ENCODE assay signal across 1 cellular context in genomic region chr2:113314658-113315057, GRCh38. TPM values are rescaled to one million over a fixed set of nuclear protein-coding genes. Genes with fewer than 3 reads are reported as not detected.
"Had no signal": no experiment of that assay in that cellular context is flagged by ENCODE, and none has a peak within 500 bp of the region (broad histone marks: within the 10 kb centered on the region; RNA-seq: fewer than 3 reads in every experiment).

No MANE protein-coding gene starts in this region.

RNA-seq across cellular contexts. Expression of gene PAX8, which starts 35.9 kb away (rescaled TPM):
- total RNA-seq: SJSA1 had no signal
